In the genomic region with DNA sequence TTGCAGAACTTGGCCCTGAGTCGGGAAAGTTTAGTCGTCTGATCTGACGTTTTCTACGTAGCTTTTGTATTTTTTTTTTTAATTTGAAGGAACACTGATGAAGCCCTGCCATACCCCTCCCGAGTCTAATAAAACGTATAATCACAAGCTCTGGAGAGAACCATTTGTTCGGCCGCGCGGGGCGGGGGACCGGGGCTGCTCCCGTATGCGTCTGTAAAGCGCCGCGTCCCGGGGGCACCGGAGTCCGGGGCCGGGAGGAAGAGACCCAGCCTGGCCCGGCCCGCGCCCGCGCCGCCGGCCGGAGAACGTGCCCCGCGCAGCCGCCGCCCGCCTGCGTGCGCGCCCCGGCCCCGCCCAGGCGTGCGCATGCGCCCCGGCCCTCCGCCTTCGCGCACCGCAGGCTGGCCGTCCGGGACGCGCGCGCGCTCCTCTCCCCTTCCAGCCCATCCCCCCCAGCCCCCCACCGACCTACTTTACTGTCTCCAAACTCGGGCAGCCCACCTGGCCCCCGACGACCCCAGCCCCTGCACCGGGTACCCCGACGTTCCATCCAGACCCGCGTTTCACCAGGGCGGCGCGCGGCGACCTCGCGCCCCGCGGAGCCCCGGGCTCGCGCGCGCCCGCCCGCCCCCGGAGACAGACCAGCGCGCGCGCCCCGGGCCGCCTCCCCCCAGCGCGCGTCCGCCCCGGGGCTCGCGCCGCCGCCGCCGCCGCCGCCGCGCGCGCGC, we compare ENCODE assay signal across 8 cellular contexts. TPM values are rescaled to one million over a fixed set of nuclear protein-coding genes. Genes with fewer than 3 reads are reported as not detected.
DNase-seq lines count a peak whose midpoint lies in the region; ATAC-seq and TF ChIP-seq lines count a peak whose summit lies in the region.

No MANE protein-coding gene starts in this region.

- peaks cover 0 to 39% of the 10 kb centered on the region in 2 donors for H3K36me3 ChIP-seq in left lung

- peaks cover 15% of the 10 kb centered on the region for H3K4me1 Mint-ChIP-seq in activated CD4-positive, alpha-beta T cell treated with anti-CD3 and anti-CD28 coated beads, Interleukin-2, amount 10 ng/mL, durations not matched to agents 24 days and 14 days

- no peaks in the 10 kb centered on the region for H3K9me3 ChIP-seq in left lung

- intact Hi-C loops in activated CD4-positive, alpha-beta T cell treated with anti-CD3 and anti-CD28 coated beads, Interleukin-2, amount 10 ng/mL, durations not matched to agents 24 days and 14 days (cut with micrococcal nuclease): loop anchor here (1.0 to 2.0 kb wide), 2 partner anchors 113 to 127 kb away; partner anchors contain the start of gene FXYD5
- intact Hi-C loops in left lung (cut with DNase I): no loop called here

- no peaks in the 10 kb centered on the region for H3K27me3 Mint-ChIP-seq in activated CD4-positive, alpha-beta T cell treated with anti-CD3 and anti-CD28 coated beads, Interleukin-2, amount 10 ng/mL, durations not matched to agents 24 days and 14 days

- DNase-seq in NCI-H1436 (lab: John Stamatoyannopoulos, UW) (peak; percentile 60), NCI-H1436 treated with DMSO at 0.1 percent for 48 hours (lab: John Stamatoyannopoulos, UW) (no peak), NCI-H345 treated with DMSO at 0.1 percent for 48 hours (lab: John Stamatoyannopoulos, UW; ENCODE audit: unreplicated experiment) (peak; percentile 69), dedifferentiated amniotic fluid mesenchymal stem cell (ENCODE audit: extremely low spot score) (peak; percentile 43), left lung (peak; percentile 75 to 94)
- peak; percentile 94 for DNase-seq in activated CD4-positive, alpha-beta T cell treated with anti-CD3 and anti-CD28 coated beads, Interleukin-2, amount 10 ng/mL, durations not matched to agents 24 days and 14 days
- peak; percentile 64 to 70 for DNase-seq in stimulated activated CD4-positive, alpha-beta T cell treated with anti-CD3 and anti-CD28 coated beads, Interleukin-2, amount 100 ng/mL, for 48 hours

- H3K27ac Mint-ChIP-seq in activated CD4-positive, alpha-beta T cell treated with anti-CD3 and anti-CD28 coated beads, Interleukin-2, amount 10 ng/mL, durations not matched to agents 24 days and 14 days: peak overlapping the region; percentile 94

- H3K27ac ChIP-seq in left lung: peak overlapping the region; percentile 91 to 93

- TF ChIP-seq CTCF in left lung (IDR thresholded peaks at IDR 0.05): no peak

- H3K4me1 ChIP-seq in left lung: peaks cover 15 to 61% of the 10 kb centered on the region in 2 donors

- no peaks in the 10 kb centered on the region for H3K9me3 Mint-ChIP-seq in activated CD4-positive, alpha-beta T cell treated with anti-CD3 and anti-CD28 coated beads, Interleukin-2, amount 10 ng/mL, durations not matched to agents 24 days and 14 days

- peak overlapping the region; percentile 59 to 80 for H3K4me3 ChIP-seq in left lung

- peaks cover 38% of the 10 kb centered on the region for H3K36me3 Mint-ChIP-seq in activated CD4-positive, alpha-beta T cell treated with anti-CD3 and anti-CD28 coated beads, Interleukin-2, amount 10 ng/mL, durations not matched to agents 24 days and 14 days (ENCODE audit: low read depth)

- no peaks in the 10 kb centered on the region for H3K27me3 ChIP-seq in left lung

- ATAC-seq in HG02973 (IDR thresholded peaks at IDR 0.05; ENCODE audit: unreplicated experiment) (peak; percentile 48), left lung (peak; percentile 64)

- H3K4me3 Mint-ChIP-seq in activated CD4-positive, alpha-beta T cell treated with anti-CD3 and anti-CD28 coated beads, Interleukin-2, amount 10 ng/mL, durations not matched to agents 24 days and 14 days: peak overlapping the region; percentile 91

RNA-seq across cellular contexts. Expression of gene USF2, which starts 0.8 kb away (rescaled TPM):
- total RNA-seq in activated CD4-positive, alpha-beta T cell treated with anti-CD3 and anti-CD28 coated beads, Interleukin-2, amount 10 ng/mL, durations not matched to agents 24 days and 14 days: 147 TPM in 2 replicates
- 100 to 1,000 TPM; 123 to 148 TPM for total RNA-seq in left lung

RNA-seq across cellular contexts. Expression of gene HAMP, which starts 14.3 kb away (rescaled TPM):
- 0.40 TPM in 2 replicates for total RNA-seq in activated CD4-positive, alpha-beta T cell treated with anti-CD3 and anti-CD28 coated beads, Interleukin-2, amount 10 ng/mL, durations not matched to agents 24 days and 14 days
- 1 to 10 TPM; 1.1 to 1.9 TPM for total RNA-seq in left lung

RNA-seq across cellular contexts. Expression of gene LSR, which starts 19.2 kb away (rescaled TPM):
- total RNA-seq in activated CD4-positive, alpha-beta T cell treated with anti-CD3 and anti-CD28 coated beads, Interleukin-2, amount 10 ng/mL, durations not matched to agents 24 days and 14 days: 2.2 and 2.8 TPM in 2 replicates
- 100 to 1,000 TPM in 1 of 2 donors, 10 to 100 TPM in 1; 65.4 to 130 TPM for total RNA-seq in left lung

RNA-seq across cellular contexts. Expression of gene MAG, which starts 24.0 kb away (rescaled TPM):
- 0.17 TPM in 1 of 2 replicates, not detected in the other for total RNA-seq in activated CD4-positive, alpha-beta T cell treated with anti-CD3 and anti-CD28 coated beads, Interleukin-2, amount 10 ng/mL, durations not matched to agents 24 days and 14 days
- not detected for total RNA-seq in left lung

RNA-seq across cellular contexts. Expression of gene FAM187B, which starts 39.4 kb away (rescaled TPM):
- total RNA-seq in activated CD4-positive, alpha-beta T cell treated with anti-CD3 and anti-CD28 coated beads, Interleukin-2, amount 10 ng/mL, durations not matched to agents 24 days and 14 days: not detected in 2 replicates
- total RNA-seq in left lung: under 1 TPM in 1 of 2 donors, not detected in 1; 0.20 TPM

Comparison
In these comparisons a context has a peak if more than half of its experiments do, and no peak if none do; other contexts are left out.
1. RNA of gene LSR, which starts 19.2 kb away (total RNA-seq): 65.4 to 130 TPM in left lung; 2.2 to 2.8 TPM in activated CD4-positive, alpha-beta T cell treated with anti-CD3 and anti-CD28 coated beads, Interleukin-2, amount 10 ng/mL, durations not matched to agents 24 days and 14 days; every median in the first group is over 10 times any median in the second.